Comparison of ENCODE assay signal across 29 cellular contexts in the genomic region with DNA sequence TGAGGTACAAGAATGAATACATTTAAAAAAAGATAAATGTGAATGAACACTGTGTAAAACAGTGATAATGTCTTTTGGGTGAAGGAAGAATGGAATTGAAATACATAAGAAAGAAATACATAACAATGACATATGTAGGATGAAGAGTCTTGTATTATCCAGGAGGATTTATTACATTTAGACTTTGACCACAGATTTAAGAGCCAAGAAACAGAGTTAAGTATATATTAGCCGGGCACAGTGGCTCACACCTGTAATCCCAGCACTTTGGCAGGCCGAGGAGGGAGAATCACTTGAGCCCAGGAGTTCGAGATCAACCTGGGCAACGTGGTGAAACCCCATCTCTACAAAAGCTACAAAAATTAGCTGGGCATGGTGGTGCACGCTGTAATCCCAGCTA.
DNase-seq lines count a peak whose midpoint lies in the region; ATAC-seq, FAIRE-seq and TF ChIP-seq lines count a peak whose summit lies in the region.
"Had no signal": no experiment of that assay in that cellular context is flagged by ENCODE, and none has a peak within 500 bp of the region (broad histone marks: within the 10 kb centered on the region; RNA-seq: fewer than 3 reads in every experiment).

No MANE protein-coding gene starts in this region.

- no peaks in the 10 kb centered on the region for H3K9me3 ChIP-seq in H1 (ENCODE audit: insufficient read depth in 2 of 2, low read depth in 1 of 2, low read length in 1 of 2)
- no peaks in the 10 kb centered on the region for H3K9me3 ChIP-seq in mucosa of descending colon
- no peaks in the 10 kb centered on the region for H3K9me3 ChIP-seq in small intestine (ENCODE audit: control insufficient read depth, low read depth)
- H3K9me3 ChIP-seq: BE2C had no signal

- WGBS in H1 (ENCODE audit: extremely low coverage in 1 of 2, insufficient coverage in 1 of 2, insufficient read length in 1 of 2, insufficient replicate concordance in 2 of 2, low coverage in 1 of 2, low lambda C conversion rate in 2 of 2, missing lambda C conversion rate in 1 of 2), 2 experiments: 85% methylated on average over 5 of the region's 5 CpGs; no CpG with 5 or more reads in 1 of the 2 experiments
- 20 to 74% (median 38%) methylated on average over 5 of the region's 5 CpGs for WGBS in small intestine, 3 donors

- H2AK5ac ChIP-seq in H1 (ENCODE audit: low read depth, low read length): no peak overlapping the region

- no peaks in the 10 kb centered on the region for H3K27me3 ChIP-seq in H1 (replicated peaks in 1 of 4; ENCODE audit: control insufficient read depth in 3 of 4, extremely low read depth in 1 of 4, insufficient read depth in 3 of 4, low read length in 3 of 4)
- H3K27me3 ChIP-seq in small intestine (ENCODE audit: control insufficient read depth in 2 of 2, insufficient read depth in 2 of 2, low read length in 2 of 2): no peaks in the 10 kb centered on the region
- H3K27me3 ChIP-seq in foreskin keratinocyte: no peaks in the 10 kb centered on the region
- H3K27me3 ChIP-seq: BE2C, BLaER1 had no signal

- no peaks in the 10 kb centered on the region for H3K36me3 ChIP-seq in H1 (ENCODE audit: control insufficient read depth in 2 of 4, insufficient read depth in 4 of 4, low read length in 3 of 4)
- H3K36me3 ChIP-seq in mucosa of descending colon (ENCODE audit: low read depth): no peaks in the 10 kb centered on the region
- H3K36me3 ChIP-seq in small intestine (ENCODE audit: control insufficient read depth in 2 of 2, insufficient read depth in 2 of 2, low read length in 2 of 2): no peaks in the 10 kb centered on the region
- H3K36me3 ChIP-seq: BE2C, BLaER1 had no signal

- H2AFZ ChIP-seq in H1 (ENCODE audit: low read length): no peak overlapping the region

- no peak overlapping the region for H4K91ac ChIP-seq in H1 (replicated peaks; ENCODE audit: insufficient read length, low read length)

- H3K23me2 ChIP-seq in H1 (ENCODE audit: low read depth, low read length): no peaks in the 10 kb centered on the region

- TF ChIP-seq POLR2A in H1 (IDR thresholded peaks at IDR 0.05; ENCODE audit: control extremely low read depth in 1 of 2, low read depth in 2 of 2, low read length in 2 of 2): no peak

- H3K36me3 Mint-ChIP-seq in activated naive CD4-positive, alpha-beta T cell treated with anti-CD3 and anti-CD28 coated beads, Interleukin-2, amount 50 U/mL, for 24 hours: no peaks in the 10 kb centered on the region
- no peaks in the 10 kb centered on the region for H3K36me3 Mint-ChIP-seq in activated CD4-positive, alpha-beta T cell treated with anti-CD3 and anti-CD28 coated beads, Interleukin-2, amount 10 ng/mL, durations not matched to agents 24 days and 14 days (ENCODE audit: low read depth)
- H3K36me3 Mint-ChIP-seq: CD14-positive monocyte; CD4-positive, alpha-beta memory T cell; CD4-positive, CD25-positive, alpha-beta regulatory T cell; CD8-positive, alpha-beta memory T cell had no signal

- no peak overlapping the region for H2BK12ac ChIP-seq in H1 (ENCODE audit: low read depth, low read length)

- no peak overlapping the region for H2BK120ac ChIP-seq in H1 (replicated peaks; ENCODE audit: low read depth, low read length)

- H2BK20ac ChIP-seq in H1 (ENCODE audit: low read length): no peak overlapping the region

- CTCF ChIA-PET in H1 (lab: Charles Lee; ENCODE audit: partially characterized antibody): no interaction called here

- peaks cover 2% of the 10 kb centered on the region for H3K27me3 Mint-ChIP-seq in activated naive CD4-positive, alpha-beta T cell treated with anti-CD3 and anti-CD28 coated beads, Interleukin-2, amount 50 U/mL, for 24 hours
- no peaks in the 10 kb centered on the region for H3K27me3 Mint-ChIP-seq in activated CD4-positive, alpha-beta T cell treated with anti-CD3 and anti-CD28 coated beads, Interleukin-2, amount 10 ng/mL, durations not matched to agents 24 days and 14 days

- ATAC-seq in mucosa of descending colon: peak; percentile 57
- no peak for ATAC-seq in foreskin keratinocyte
- ATAC-seq in GM21529 (IDR thresholded peaks at IDR 0.05; ENCODE audit: unreplicated experiment): no peak
- ATAC-seq: GM12878 had no signal

- no peak for TF ChIP-seq EP300 in H1 (IDR thresholded peaks at IDR 0.05; ENCODE audit: borderline replicate concordance in 1 of 2, low read depth in 2 of 2, low read length in 2 of 2)

- TF ChIP-seq RAD21 in H1 (IDR thresholded peaks at IDR 0.05 in 1 of 2, conservative IDR thresholded peaks at IDR 0.05 in 1 of 2; ENCODE audit: low read depth in 2 of 2, low read length in 2 of 2): no peak

- no peak overlapping the region for H4K5ac ChIP-seq in H1 (ENCODE audit: insufficient read length, low read depth, low read length)

- H3K14ac ChIP-seq in H1 (ENCODE audit: insufficient read length): no peak overlapping the region

- no peaks in the 10 kb centered on the region for H3K4me1 Mint-ChIP-seq in activated naive CD4-positive, alpha-beta T cell treated with anti-CD3 and anti-CD28 coated beads, Interleukin-2, amount 50 U/mL, for 24 hours
- no peaks in the 10 kb centered on the region for H3K4me1 Mint-ChIP-seq in activated CD4-positive, alpha-beta T cell treated with anti-CD3 and anti-CD28 coated beads, Interleukin-2, amount 10 ng/mL, durations not matched to agents 24 days and 14 days
- H3K4me1 Mint-ChIP-seq: CD4-positive, alpha-beta memory T cell; CD8-positive, alpha-beta memory T cell had no signal

- H3K4me2 ChIP-seq in H1 (ENCODE audit: insufficient read depth in 1 of 2, low read depth in 2 of 2, low read length in 2 of 2): no peak overlapping the region
- H3K4me2 ChIP-seq: BLaER1 had no signal

- FAIRE-seq in H1 (lab: Jason Lieb, UNC): no peak
- FAIRE-seq in small intestine (lab: Jason Lieb, UNC): no peak
- FAIRE-seq: A204.1, GM12878, GM12892, GM18507 had no signal

- no peak for DNase-seq in activated naive CD4-positive, alpha-beta T cell (lab: John Stamatoyannopoulos, UW)
- DNase-seq in H1 (ENCODE audit: low read depth in 1 of 2, low spot score in 2 of 2): peak in 1 of 2 experiments; percentile 13
- no peak for DNase-seq in mucosa of descending colon
- DNase-seq in small intestine: peak; percentile 64
- no peak for DNase-seq in activated CD4-positive, alpha-beta T cell treated with anti-CD3 and anti-CD28 coated beads, Interleukin-2, amount 10 ng/mL, durations not matched to agents 24 days and 14 days
- DNase-seq in foreskin keratinocyte: no peak
- DNase-seq: 8988T; ACHN; BE2C; C1 segment of cervical spinal cord; CD4-positive, alpha-beta memory T cell; CD4-positive, CD25-positive, alpha-beta regulatory T cell; CD8-positive, alpha-beta memory T cell; COR-L47; DMS 273 treated with DMSO at 0.1 percent for 48 hours; DMS153; DMS53; DMS79; DND-41; EL; GDM1 had no signal

- no peaks in the 10 kb centered on the region for H4K20me1 ChIP-seq in H1 (replicated peaks in 1 of 2; ENCODE audit: control insufficient read depth in 1 of 2, insufficient read depth in 2 of 2, low read length in 2 of 2)
- H4K20me1 ChIP-seq: BLaER1 had no signal

- no peaks in the 10 kb centered on the region for H3K79me2 ChIP-seq in H1 (ENCODE audit: control insufficient read depth in 1 of 2, insufficient read depth in 2 of 2, low read length in 2 of 2)

- no peak overlapping the region for H3K4me3 ChIP-seq in H1 (ENCODE audit: extremely low read depth in 1 of 4, insufficient read depth in 2 of 4, low read depth in 3 of 4, low read length in 4 of 4)
- H3K4me3 ChIP-seq in mucosa of descending colon: no peak overlapping the region
- no peak overlapping the region for H3K4me3 ChIP-seq in small intestine (ENCODE audit: low read depth in 1 of 2, low read length in 2 of 2)
- H3K4me3 ChIP-seq: BLaER1, GM12878 had no signal

- intact Hi-C loops in mucosa of descending colon (cut with DNase I, micrococcal nuclease): no loop called here
- intact Hi-C loops in activated CD4-positive, alpha-beta T cell treated with anti-CD3 and anti-CD28 coated beads, Interleukin-2, amount 10 ng/mL, durations not matched to agents 24 days and 14 days (cut with micrococcal nuclease): no loop called here

- TF ChIP-seq CTCF in H1 (IDR thresholded peaks at IDR 0.05; ENCODE audit: control extremely low read depth in 1 of 3, insufficient read depth in 1 of 3, low read depth in 1 of 3, low read length in 3 of 3): no peak
- TF ChIP-seq CTCF in mucosa of descending colon (IDR thresholded peaks at IDR 0.05): no peak
- TF ChIP-seq CTCF in foreskin keratinocyte (conservative IDR thresholded peaks at IDR 0.05): no peak

- H2BK5ac ChIP-seq in H1 (ENCODE audit: low read depth, low read length): no peak overlapping the region

- POLR2A ChIA-PET in H1 (lab: Charles Lee; ENCODE audit: partially characterized antibody): interaction anchor here (2.0 kb wide), 1 partner anchor 11 kb away, joined by 6 read pairs; no protein-coding TSS in a partner anchor

- no peak overlapping the region for H2BK15ac ChIP-seq in H1 (ENCODE audit: low read length)

- no peak overlapping the region for H3K9ac ChIP-seq in H1 (replicated peaks in 1 of 4; ENCODE audit: extremely low read depth in 1 of 4, low read depth in 3 of 4, low read length in 3 of 4)
- H3K9ac ChIP-seq: BLaER1 had no signal

- no peak overlapping the region for H3K27ac ChIP-seq in H1 (ENCODE audit: low read depth, low read length)
- no peak overlapping the region for H3K27ac ChIP-seq in small intestine (ENCODE audit: low read depth in 1 of 2, low read length in 1 of 2)
- H3K27ac ChIP-seq in foreskin keratinocyte: no peak overlapping the region
- H3K27ac ChIP-seq: BLaER1 had no signal

- H3K4me3 Mint-ChIP-seq in activated naive CD4-positive, alpha-beta T cell treated with anti-CD3 and anti-CD28 coated beads, Interleukin-2, amount 50 U/mL, for 24 hours: no peak overlapping the region
- H3K4me3 Mint-ChIP-seq in activated CD4-positive, alpha-beta T cell treated with anti-CD3 and anti-CD28 coated beads, Interleukin-2, amount 10 ng/mL, durations not matched to agents 24 days and 14 days: no peak overlapping the region
- H3K4me3 Mint-ChIP-seq: CD14-positive monocyte; CD4-positive, alpha-beta memory T cell; CD4-positive, CD25-positive, alpha-beta regulatory T cell; CD8-positive, alpha-beta memory T cell had no signal

- no peaks in the 10 kb centered on the region for H3K9me3 Mint-ChIP-seq in activated naive CD4-positive, alpha-beta T cell treated with anti-CD3 and anti-CD28 coated beads, Interleukin-2, amount 50 U/mL, for 24 hours
- no peaks in the 10 kb centered on the region for H3K9me3 Mint-ChIP-seq in activated CD4-positive, alpha-beta T cell treated with anti-CD3 and anti-CD28 coated beads, Interleukin-2, amount 10 ng/mL, durations not matched to agents 24 days and 14 days
- H3K9me3 Mint-ChIP-seq: CD4-positive, CD25-positive, alpha-beta regulatory T cell; CD8-positive, alpha-beta memory T cell had no signal

- H3K4ac ChIP-seq in H1 (replicated peaks; ENCODE audit: insufficient read length, low read depth, low read length): no peak overlapping the region

- peak overlapping the region; percentile 52; the same call in 1 of the 2 replicates for H3K18ac ChIP-seq in H1 (ENCODE audit: extremely low read depth, low read length)

- peak overlapping the region; percentile 3 for H3K27ac Mint-ChIP-seq in activated naive CD4-positive, alpha-beta T cell treated with anti-CD3 and anti-CD28 coated beads, Interleukin-2, amount 50 U/mL, for 24 hours
- no peak overlapping the region for H3K27ac Mint-ChIP-seq in activated CD4-positive, alpha-beta T cell treated with anti-CD3 and anti-CD28 coated beads, Interleukin-2, amount 10 ng/mL, durations not matched to agents 24 days and 14 days
- H3K27ac Mint-ChIP-seq: CD14-positive monocyte; CD4-positive, CD25-positive, alpha-beta regulatory T cell; CD8-positive, alpha-beta memory T cell had no signal

- H3K56ac ChIP-seq in H1 (replicated peaks; ENCODE audit: insufficient read length, low read depth, low read length): no peak overlapping the region

- H3K4me1 ChIP-seq in H1 (replicated peaks in 1 of 4; ENCODE audit: control insufficient read depth in 3 of 4, insufficient read depth in 4 of 4, low read length in 3 of 4): peaks cover 0 to 2% (median under 1%) of the 10 kb centered on the region in 4 experiments; a peak in 4 of 7 replicates
- H3K4me1 ChIP-seq in mucosa of descending colon (ENCODE audit: low read depth): no peaks in the 10 kb centered on the region
- no peaks in the 10 kb centered on the region for H3K4me1 ChIP-seq in small intestine (ENCODE audit: control insufficient read depth in 2 of 2, insufficient read depth in 1 of 2, low read depth in 1 of 2, low read length in 1 of 2)
- peaks cover 3% of the 10 kb centered on the region for H3K4me1 ChIP-seq in foreskin keratinocyte
- H3K4me1 ChIP-seq: BE2C had no signal

- H4K8ac ChIP-seq in H1 (ENCODE audit: extremely low read depth, insufficient read depth, low read length): no peak overlapping the region

- no peaks in the 10 kb centered on the region for H3K79me1 ChIP-seq in H1 (ENCODE audit: low read depth, low read length)

- H3K23ac ChIP-seq in H1 (ENCODE audit: insufficient read length): no peak overlapping the region
